In genomic region chr2:119482481-119483394, GRCh38 we compare ENCODE assay signal across 16 cellular contexts. TPM values are rescaled to one million over a fixed set of nuclear protein-coding genes. Genes with fewer than 3 reads are reported as not detected.
A peak's percentile ranks its signal among the peaks of the same experiment; 100 is the strongest.
DNase-seq lines count a peak whose midpoint lies in the region; ATAC-seq and TF ChIP-seq lines count a peak whose summit lies in the region.
"Had no signal": no experiment of that assay in that cellular context is flagged by ENCODE, and none has a peak within 500 bp of the region (broad histone marks: within the 10 kb centered on the region; RNA-seq: fewer than 3 reads in every experiment).

No MANE protein-coding gene starts in this region.

- intact Hi-C loops in lower leg skin (cut with DNase I; ENCODE audit: low total_unique reads) = no loop called here
- intact Hi-C loops in natural killer cell (cut with micrococcal nuclease) = no loop called here

- H3K9me3 Mint-ChIP-seq in type B pancreatic cell = no peaks in the 10 kb centered on the region
- no peaks in the 10 kb centered on the region for H3K9me3 Mint-ChIP-seq in natural killer cell
- H3K9me3 Mint-ChIP-seq: activated CD4-positive, alpha-beta T cell treated with anti-CD3 and anti-CD28 coated beads, Interleukin-2, amount 10 ng/mL, durations not matched to agents 24 days and 14 days had no signal

- peak overlapping the region; percentile 73 to 91 for H3K27ac ChIP-seq in coronary artery
- H3K27ac ChIP-seq: 22Rv1, KMS-11 had no signal

- DNase-seq in DMS 273 (lab: John Stamatoyannopoulos, UW; ENCODE audit: unreplicated experiment) (peak; percentile 46), DMS 273 treated with DMSO at 0.1 percent for 48 hours (lab: John Stamatoyannopoulos, UW) (no peak), coronary artery (ENCODE audit: low spot score) (peak; percentile 87), lower leg skin (ENCODE audit: low spot score in 2 of 2) (peak; percentile 12 to 83), type B pancreatic cell (ENCODE audit: extremely low spot score, unreplicated experiment) (peak; percentile 64), omental fat pad (ENCODE audit: low spot score) (no peak), NAMALWA (ENCODE audit: low spot score) (no peak), natural killer cell (no peak)
- DNase-seq: activated CD4-positive, alpha-beta T cell treated with anti-CD3 and anti-CD28 coated beads, Interleukin-2, amount 10 ng/mL, durations not matched to agents 24 days and 14 days; caudate nucleus; NCI-H345; SHP77; stimulated activated CD4-positive, alpha-beta T cell treated with anti-CD3 and anti-CD28 coated beads, Interleukin-1b, Interleukin-23, amount 100 ng/mL, for 48 hours; stimulated activated naive CD8-positive, alpha-beta T cell treated with anti-CD3 and anti-CD28 coated beads, Interleukin-15, Interleukin-2, amounts not matched to agents 100 U/mL and 50 U/mL, for 24 hours had no signal

- peaks cover 38% of the 10 kb centered on the region for H3K4me1 Mint-ChIP-seq in type B pancreatic cell (ENCODE audit: unreplicated experiment)
- no peaks in the 10 kb centered on the region for H3K4me1 Mint-ChIP-seq in natural killer cell
- H3K4me1 Mint-ChIP-seq: activated CD4-positive, alpha-beta T cell treated with anti-CD3 and anti-CD28 coated beads, Interleukin-2, amount 10 ng/mL, durations not matched to agents 24 days and 14 days had no signal

- no peak overlapping the region for H3K27ac Mint-ChIP-seq in type B pancreatic cell
- no peak overlapping the region for H3K27ac Mint-ChIP-seq in natural killer cell
- H3K27ac Mint-ChIP-seq: activated CD4-positive, alpha-beta T cell treated with anti-CD3 and anti-CD28 coated beads, Interleukin-2, amount 10 ng/mL, durations not matched to agents 24 days and 14 days had no signal

- H3K36me3 Mint-ChIP-seq in type B pancreatic cell = no peaks in the 10 kb centered on the region
- H3K36me3 Mint-ChIP-seq in natural killer cell = no peaks in the 10 kb centered on the region

- TF ChIP-seq CTCF in coronary artery (IDR thresholded peaks at IDR 0.05) (no peak), lower leg skin (IDR thresholded peaks at IDR 0.05) (no peak), type B pancreatic cell (conservative IDR thresholded peaks at IDR 0.05) (no peak), omental fat pad (IDR thresholded peaks at IDR 0.05) (no peak), natural killer cell (IDR thresholded peaks at IDR 0.05) (no peak)

- TF ChIP-seq POLR2A in lower leg skin (IDR thresholded peaks at IDR 0.05) = no peak

- ATAC-seq in omental fat pad (ENCODE audit: low FRiP score) (no peak), natural killer cell (no peak)
- ATAC-seq: stimulated activated naive CD8-positive, alpha-beta T cell treated with anti-CD3 and anti-CD28 coated beads, Interleukin-15, Interleukin-2, amounts not matched to agents 100 U/mL and 50 U/mL, for 24 hours had no signal

- H3K4me3 Mint-ChIP-seq in type B pancreatic cell (no peak overlapping the region), natural killer cell (no peak overlapping the region)
- H3K4me3 Mint-ChIP-seq: activated CD4-positive, alpha-beta T cell treated with anti-CD3 and anti-CD28 coated beads, Interleukin-2, amount 10 ng/mL, durations not matched to agents 24 days and 14 days had no signal

- H3K27me3 Mint-ChIP-seq in type B pancreatic cell = peaks cover 9% of the 10 kb centered on the region
- H3K27me3 Mint-ChIP-seq in natural killer cell (ENCODE audit: low read depth in 2 of 2) = no peaks in the 10 kb centered on the region
- H3K27me3 Mint-ChIP-seq: activated CD4-positive, alpha-beta T cell treated with anti-CD3 and anti-CD28 coated beads, Interleukin-2, amount 10 ng/mL, durations not matched to agents 24 days and 14 days had no signal

- WGBS in lower leg skin, 2 donors = 58 to 75% methylated on average over 15 to 18 of the region's 20 CpGs

- H3K4me3 ChIP-seq in coronary artery (peak overlapping the region; percentile 2), lower leg skin (ENCODE audit: low read depth, poor library complexity, severe bottlenecking) (no peak overlapping the region)

RNA-seq across cellular contexts. Expression of gene SCTR, which starts 41.5 kb away (rescaled TPM):
- total RNA-seq in lower leg skin (not detected), type B pancreatic cell (ENCODE audit: low replicate concordance) (1.9 and 2.4 TPM in 2 replicates), omental fat pad (not detected), natural killer cell (not detected)
- total RNA-seq: activated CD4-positive, alpha-beta T cell treated with anti-CD3 and anti-CD28 coated beads, Interleukin-2, amount 10 ng/mL, durations not matched to agents 24 days and 14 days had no signal

RNA-seq across cellular contexts. Expression of gene TMEM37, which starts 51.1 kb away (rescaled TPM):
- total RNA-seq in lower leg skin = 1 to 10 TPM; 2.8 to 8.7 (median 6.8) TPM
- 11.8 and 16.4 TPM in 2 replicates for total RNA-seq in type B pancreatic cell (ENCODE audit: low replicate concordance)
- total RNA-seq in omental fat pad = 10 to 100 TPM; 11.3 to 27.8 (median 25.9) TPM
- total RNA-seq in natural killer cell = not detected
- total RNA-seq: activated CD4-positive, alpha-beta T cell treated with anti-CD3 and anti-CD28 coated beads, Interleukin-2, amount 10 ng/mL, durations not matched to agents 24 days and 14 days had no signal

Comparison
In these comparisons a context has a peak if more than half of its experiments do, and no peak if none do; other contexts are left out.
1. DNase-seq: peak in DMS 273 (single experiment), coronary artery (single experiment), lower leg skin (2 of 2) and type B pancreatic cell (single experiment); none in DMS 273 treated with DMSO at 0.1 percent for 48 hours (single experiment), omental fat pad (single experiment), NAMALWA (single experiment) and natural killer cell (single experiment).